ENCODE assay signal across 9 cellular contexts in genomic region chr13:33487575-33488243, GRCh38.
DNase-seq lines count a peak whose midpoint lies in the region; ATAC-seq, FAIRE-seq and TF ChIP-seq lines count a peak whose summit lies in the region.
"Had no signal": no experiment of that assay in that cellular context is flagged by ENCODE, and none has a peak within 500 bp of the region (broad histone marks: within the 10 kb centered on the region; RNA-seq: fewer than 3 reads in every experiment).

No MANE protein-coding gene starts in this region.

- peak; percentile 73 for ATAC-seq in HG02885 (IDR thresholded peaks at IDR 0.05; ENCODE audit: poor library complexity, unreplicated experiment)
- ATAC-seq in CD4-positive, alpha-beta T cell (ENCODE audit: poor library complexity): no peak
- ATAC-seq in HG03354 (IDR thresholded peaks at IDR 0.05; ENCODE audit: poor library complexity, severe bottlenecking, unreplicated experiment): no peak

- no peak overlapping the region for H3K4me3 Mint-ChIP-seq in CD4-positive, alpha-beta T cell

- FAIRE-seq in urothelium cell line (lab: Jason Lieb, UNC): no peak

- peaks cover 3% of the 10 kb centered on the region for H3K9me3 Mint-ChIP-seq in CD4-positive, alpha-beta T cell

- POLR2A ChIA-PET in CD4-positive, alpha-beta T cell (lab: Charles Lee): no interaction called here

- H3K4me1 Mint-ChIP-seq in CD4-positive, alpha-beta T cell (ENCODE audit: low read depth): no peaks in the 10 kb centered on the region

- no peak overlapping the region for H3K27ac Mint-ChIP-seq in CD4-positive, alpha-beta T cell

- H3K27ac ChIP-seq in right atrium auricular region: peak overlapping the region in 1 of 2 donors; percentile 26
- H3K27ac ChIP-seq in CD4-positive, alpha-beta T cell (ENCODE audit: low read depth, low read length): no peak overlapping the region
- H3K27ac ChIP-seq: KMS-11 had no signal

- peaks cover 16% of the 10 kb centered on the region for H3K27me3 Mint-ChIP-seq in CD4-positive, alpha-beta T cell

- H3K36me3 ChIP-seq in right atrium auricular region: no peaks in the 10 kb centered on the region

- TF ChIP-seq CTCF in right atrium auricular region (IDR thresholded peaks at IDR 0.05): peak; percentile 15 to 56
- no peak for TF ChIP-seq CTCF in CD4-positive, alpha-beta T cell (IDR thresholded peaks at IDR 0.05)

- intact Hi-C loops in CD4-positive, alpha-beta T cell (cut with DNase I, micrococcal nuclease): no loop called here

- H3K27me3 ChIP-seq in right atrium auricular region: no peaks in the 10 kb centered on the region
- no peaks in the 10 kb centered on the region for H3K27me3 ChIP-seq in CD4-positive, alpha-beta T cell (ENCODE audit: control insufficient read depth, insufficient read depth, low read length)

- peaks cover 0 to 21% of the 10 kb centered on the region in 2 donors for H3K4me1 ChIP-seq in right atrium auricular region

- peak; percentile 69 for DNase-seq in GDM1 (lab: John Stamatoyannopoulos, UW)
- DNase-seq in SKM-1 (lab: John Stamatoyannopoulos, UW; ENCODE audit: unreplicated experiment): peak; percentile 61
- DNase-seq in right atrium auricular region (ENCODE audit: low spot score): no peak
- DNase-seq in urothelium cell line (ENCODE audit: low spot score): peak; percentile 7
- DNase-seq in CD4-positive, alpha-beta T cell: no peak
- DNase-seq in HK-2 (ENCODE audit: unreplicated experiment): no peak

- H3K9me3 ChIP-seq in right atrium auricular region: no peaks in the 10 kb centered on the region
- H3K9me3 ChIP-seq in CD4-positive, alpha-beta T cell (ENCODE audit: control insufficient read depth, low read length): peaks cover 9% of the 10 kb centered on the region

- CTCF ChIA-PET in CD4-positive, alpha-beta T cell (lab: Charles Lee): no interaction called here

- no peaks in the 10 kb centered on the region for H3K36me3 Mint-ChIP-seq in CD4-positive, alpha-beta T cell (ENCODE audit: low read depth)

- peak overlapping the region; percentile 0 to 14 for H3K4me3 ChIP-seq in right atrium auricular region

Comparison
In these comparisons a context has a peak if more than half of its experiments do, and no peak if none do; other contexts are left out.
1. DNase-seq: peak in GDM1 (single experiment), SKM-1 (single experiment) and urothelium cell line (single experiment); none in right atrium auricular region (single experiment), CD4-positive, alpha-beta T cell (0 of 10) and HK-2 (single experiment).